Comparison of ENCODE assay signal across 8 cellular contexts in genomic region chr14:42224053-42224888, GRCh38.
DNase-seq lines count a peak whose midpoint lies in the region; ATAC-seq and TF ChIP-seq lines count a peak whose summit lies in the region.

No MANE protein-coding gene starts in this region.

- H3K27me3 ChIP-seq in BE2C = no peaks in the 10 kb centered on the region
- no peaks in the 10 kb centered on the region for H3K27me3 ChIP-seq in GM23248 (replicated peaks; ENCODE audit: insufficient read depth)
- no peaks in the 10 kb centered on the region for H3K27me3 ChIP-seq in right cardiac atrium (ENCODE audit: control insufficient read depth, insufficient read depth)

- no peak overlapping the region for H3K4me3 ChIP-seq in BE2C (ENCODE audit: low read depth, low read length)
- no peak overlapping the region for H3K4me3 ChIP-seq in GM23248
- H3K4me3 ChIP-seq in right cardiac atrium (ENCODE audit: low read length) = no peak overlapping the region

- H3K9ac ChIP-seq in GM23248 = no peak overlapping the region

- no peaks in the 10 kb centered on the region for H3K9me3 ChIP-seq in BE2C
- H3K9me3 ChIP-seq in GM23248 (ENCODE audit: low read depth) = no peaks in the 10 kb centered on the region
- no peaks in the 10 kb centered on the region for H3K9me3 ChIP-seq in right cardiac atrium (ENCODE audit: control insufficient read depth, low read length)

- WGBS in GM23248 (ENCODE audit: low coverage in 1 of 2, low lambda C conversion rate in 2 of 2, missing lambda C conversion rate in 2 of 2), 2 experiments = 34 to 43% methylated on average over 2 of the region's 2 CpGs
- WGBS in right cardiac atrium = 40% methylated on average over 2 of the region's 2 CpGs

- H3K9me2 ChIP-seq in GM23248 (ENCODE audit: insufficient read depth) = no peaks in the 10 kb centered on the region

- no peaks in the 10 kb centered on the region for H4K20me1 ChIP-seq in GM23248 (ENCODE audit: insufficient read depth)

- H3K27ac ChIP-seq in GM23248 = no peak overlapping the region
- no peak overlapping the region for H3K27ac ChIP-seq in right cardiac atrium (ENCODE audit: low read length)

- intact Hi-C loops in right cardiac atrium (cut with DNase I) = no loop called here
- intact Hi-C loops in sciatic nerve (cut with DNase I) = no loop called here

- peak; percentile 77 for TF ChIP-seq CTCF in BE2C (IDR thresholded peaks at IDR 0.05; ENCODE audit: low read depth, low read length)

- H3K4me2 ChIP-seq in GM23248 (ENCODE audit: unreplicated experiment) = no peak overlapping the region

- H2AFZ ChIP-seq in GM23248 = no peak overlapping the region

- H3K4me1 ChIP-seq in BE2C = no peaks in the 10 kb centered on the region
- H3K4me1 ChIP-seq in GM23248 (ENCODE audit: insufficient read depth) = peaks cover 22% of the 10 kb centered on the region
- H3K4me1 ChIP-seq in right cardiac atrium (ENCODE audit: control insufficient read depth, insufficient read depth, low read length) = no peaks in the 10 kb centered on the region

- H3K79me2 ChIP-seq in GM23248 (ENCODE audit: insufficient read depth) = no peaks in the 10 kb centered on the region

- ATAC-seq in right cardiac atrium = peak in 1 of 2 donors; percentile 66
- ATAC-seq in sciatic nerve = peak; percentile 80
- ATAC-seq in HG03159 (IDR thresholded peaks at IDR 0.05; ENCODE audit: unreplicated experiment) = no peak

- in situ Hi-C loops in GM23248 (cut with MboI) = no loop called here

- DNase-seq in BE2C (peak; percentile 61), GM23248 (peak; percentile 81), NCI-H226 (peak; percentile 55), amniotic epithelial cell (ENCODE audit: low read depth) (peak; percentile 66), right cardiac atrium (peak; percentile 37 to 71 (median 53)), sciatic nerve (ENCODE audit: low spot score) (peak; percentile 86), T-helper 1 cell (no peak)

- H3K36me3 ChIP-seq in BE2C = no peaks in the 10 kb centered on the region
- H3K36me3 ChIP-seq in GM23248 (ENCODE audit: low read depth) = no peaks in the 10 kb centered on the region

- H3F3A ChIP-seq in GM23248 (ENCODE audit: insufficient read depth) = peaks cover 27% of the 10 kb centered on the region

Comparison
In these comparisons a context has a peak if more than half of its experiments do, and no peak if none do; other contexts are left out.
1. DNase-seq: peak in BE2C (single experiment), GM23248 (single experiment), NCI-H226 (single experiment), amniotic epithelial cell (single experiment), right cardiac atrium (3 of 3) and sciatic nerve (single experiment); none in T-helper 1 cell (0 of 5).